ENCODE assay signal across 14 cellular contexts in the genomic region with DNA sequence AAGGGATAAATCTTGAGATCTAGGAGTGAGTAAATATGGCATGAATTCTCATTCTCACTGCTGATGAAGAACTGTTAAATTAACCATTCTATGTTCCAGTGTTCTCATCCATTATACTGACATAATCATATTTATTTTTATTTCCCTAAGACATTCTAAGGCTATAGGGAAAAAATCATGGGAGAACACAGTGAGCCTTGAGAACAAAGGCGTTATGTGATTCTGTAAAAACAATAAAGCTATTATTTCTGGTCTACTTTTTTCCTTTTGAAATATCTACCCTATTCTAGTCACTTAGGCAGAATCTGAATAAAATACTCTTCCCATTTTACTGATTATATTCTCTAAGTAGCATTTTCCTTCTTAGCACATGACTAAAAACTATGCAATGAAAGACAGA.
A peak's percentile ranks its signal among the peaks of the same experiment; 100 is the strongest.
DNase-seq lines count a peak whose midpoint lies in the region; ATAC-seq and TF ChIP-seq lines count a peak whose summit lies in the region.
"Had no signal": no experiment of that assay in that cellular context is flagged by ENCODE, and none has a peak within 500 bp of the region (broad histone marks: within the 10 kb centered on the region; RNA-seq: fewer than 3 reads in every experiment).

No MANE protein-coding gene starts in this region.

- H3K4me3 Mint-ChIP-seq in HFFc6: no peak overlapping the region
- H3K4me3 Mint-ChIP-seq: CD4-positive, alpha-beta memory T cell had no signal

- ATAC-seq in HG03108 (IDR thresholded peaks at IDR 0.05; ENCODE audit: unreplicated experiment) (no peak), HG02852 (IDR thresholded peaks at IDR 0.05; ENCODE audit: unreplicated experiment) (no peak), GM19328 (IDR thresholded peaks at IDR 0.05; ENCODE audit: unreplicated experiment) (no peak)

- no peak for TF ChIP-seq CTCF in HFFc6 (IDR thresholded peaks at IDR 0.05)

- DNase-seq in globus pallidus (ENCODE audit: low spot score): peak; percentile 41
- peak; percentile 15 for DNase-seq in midbrain (lab: John Stamatoyannopoulos, UW)
- DNase-seq in pons (ENCODE audit: low spot score): peak; percentile 71
- no peak for DNase-seq in HFFc6
- DNase-seq: C1 segment of cervical spinal cord; Calu3; CD4-positive, alpha-beta memory T cell; COR-L47; DMS53; DMS79 treated with DMSO at 0.1 percent for 48 hours; GOT3 had no signal

- no peaks in the 10 kb centered on the region for H3K36me3 Mint-ChIP-seq in HFFc6 (ENCODE audit: low read depth)
- H3K36me3 Mint-ChIP-seq: CD4-positive, alpha-beta memory T cell had no signal

- H3K27me3 Mint-ChIP-seq in HFFc6 (ENCODE audit: insufficient read depth): peaks cover 10% of the 10 kb centered on the region
- H3K27me3 Mint-ChIP-seq: CD4-positive, alpha-beta memory T cell had no signal

- no peaks in the 10 kb centered on the region; the same call in 1 of the 2 replicates for H3K4me1 Mint-ChIP-seq in HFFc6 (ENCODE audit: low read depth)
- H3K4me1 Mint-ChIP-seq: CD4-positive, alpha-beta memory T cell had no signal

- no peaks in the 10 kb centered on the region for H3K9me3 Mint-ChIP-seq in HFFc6

- no peak overlapping the region for H3K27ac Mint-ChIP-seq in HFFc6
- H3K27ac Mint-ChIP-seq: CD4-positive, alpha-beta memory T cell had no signal
